ENCODE assay signal across 1 cellular context in the genomic region with DNA sequence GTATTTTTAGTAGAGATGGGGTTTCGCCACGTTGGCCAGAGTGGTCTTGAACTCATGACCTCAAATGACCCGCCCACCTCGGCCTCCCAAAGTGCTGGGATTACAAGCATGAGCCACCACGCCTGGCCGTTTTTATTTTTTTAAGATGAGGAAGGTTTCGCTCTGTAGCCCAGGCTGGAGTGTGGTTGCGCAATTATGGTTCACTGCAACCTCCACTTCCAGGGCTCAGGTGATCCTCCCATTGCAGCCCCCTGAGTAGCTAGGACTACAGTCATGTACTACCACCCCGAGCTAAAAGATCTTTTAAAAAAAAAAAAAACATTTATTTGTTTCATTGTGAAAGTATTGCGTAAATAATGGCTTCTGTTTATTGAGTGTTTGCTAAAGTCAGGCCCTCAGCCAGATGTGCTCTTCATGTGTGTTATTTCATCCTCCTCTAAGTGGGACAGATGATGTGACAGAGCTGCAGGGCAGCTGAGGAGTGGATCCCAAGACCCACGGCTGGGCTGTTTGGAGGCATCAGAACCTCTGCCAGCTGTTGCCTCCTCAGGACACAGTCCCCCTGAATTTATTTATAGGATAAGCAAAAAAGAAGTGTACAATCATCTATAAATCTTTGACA.
TF ChIP-seq lines count a peak whose summit lies in the region.

No MANE protein-coding gene starts in this region.

TF ChIP-seq in K562, 482 proteins besides CTCF, POLR2A, EP300 and RAD21:
- TF ChIP-seq ZNF174 (CRISPR knock-in tag; IDR thresholded peaks at IDR 0.05) (no peak), FUS (optimal IDR thresholded peaks at IDR 0.05; ENCODE audit: low read depth, low read length) (no peak), CEBPB (tag; IDR thresholded peaks at IDR 0.05) (peak; percentile 96), CEBPG (CRISPR knock-in tag; IDR thresholded peaks at IDR 0.05) (peak; percentile 71), CEBPG (tag; conservative IDR thresholded peaks at IDR 0.05 in 1 of 2, IDR thresholded peaks at IDR 0.05 in 1 of 2) (peak; percentile 64 to 95), ZNF316 (IDR thresholded peaks at IDR 0.05) (no peak), SAP30 (IDR thresholded peaks at IDR 0.05; ENCODE audit: borderline replicate concordance, insufficient read depth, low read depth, low read length, poor library complexity, severe bottlenecking) (no peak), MTA1 (IDR thresholded peaks at IDR 0.05; ENCODE audit: borderline replicate concordance) (no peak), ZNF830 (CRISPR knock-in tag; IDR thresholded peaks at IDR 0.05) (no peak), POLR2G (IDR thresholded peaks at IDR 0.05; ENCODE audit: low read depth, low read length) (no peak), ZFPM2 (CRISPR knock-in tag; IDR thresholded peaks at IDR 0.05) (no peak)
- TF ChIP-seq, protein P1, sequence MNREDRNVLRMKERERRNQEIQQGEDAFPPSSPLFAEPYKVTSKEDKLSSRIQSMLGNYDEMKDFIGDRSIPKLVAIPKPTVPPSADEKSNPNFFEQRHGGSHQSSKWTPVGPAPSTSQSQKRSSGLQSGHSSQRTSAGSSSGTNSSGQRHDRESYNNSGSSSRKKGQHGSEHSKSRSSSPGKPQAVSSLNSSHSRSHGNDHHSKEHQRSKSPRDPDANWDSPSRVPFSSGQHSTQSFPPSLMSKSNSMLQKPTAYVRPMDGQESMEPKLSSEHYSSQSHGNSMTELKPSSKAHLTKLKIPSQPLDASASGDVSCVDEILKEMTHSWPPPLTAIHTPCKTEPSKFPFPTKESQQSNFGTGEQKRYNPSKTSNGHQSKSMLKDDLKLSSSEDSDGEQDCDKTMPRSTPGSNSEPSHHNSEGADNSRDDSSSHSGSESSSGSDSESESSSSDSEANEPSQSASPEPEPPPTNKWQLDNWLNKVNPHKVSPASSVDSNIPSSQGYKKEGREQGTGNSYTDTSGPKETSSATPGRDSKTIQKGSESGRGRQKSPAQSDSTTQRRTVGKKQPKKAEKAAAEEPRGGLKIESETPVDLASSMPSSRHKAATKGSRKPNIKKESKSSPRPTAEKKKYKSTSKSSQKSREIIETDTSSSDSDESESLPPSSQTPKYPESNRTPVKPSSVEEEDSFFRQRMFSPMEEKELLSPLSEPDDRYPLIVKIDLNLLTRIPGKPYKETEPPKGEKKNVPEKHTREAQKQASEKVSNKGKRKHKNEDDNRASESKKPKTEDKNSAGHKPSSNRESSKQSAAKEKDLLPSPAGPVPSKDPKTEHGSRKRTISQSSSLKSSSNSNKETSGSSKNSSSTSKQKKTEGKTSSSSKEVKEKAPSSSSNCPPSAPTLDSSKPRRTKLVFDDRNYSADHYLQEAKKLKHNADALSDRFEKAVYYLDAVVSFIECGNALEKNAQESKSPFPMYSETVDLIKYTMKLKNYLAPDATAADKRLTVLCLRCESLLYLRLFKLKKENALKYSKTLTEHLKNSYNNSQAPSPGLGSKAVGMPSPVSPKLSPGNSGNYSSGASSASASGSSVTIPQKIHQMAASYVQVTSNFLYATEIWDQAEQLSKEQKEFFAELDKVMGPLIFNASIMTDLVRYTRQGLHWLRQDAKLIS (CRISPR knock-in tag; IDR thresholded peaks at IDR 0.05), result no peak
- TF ChIP-seq, protein P2, sequence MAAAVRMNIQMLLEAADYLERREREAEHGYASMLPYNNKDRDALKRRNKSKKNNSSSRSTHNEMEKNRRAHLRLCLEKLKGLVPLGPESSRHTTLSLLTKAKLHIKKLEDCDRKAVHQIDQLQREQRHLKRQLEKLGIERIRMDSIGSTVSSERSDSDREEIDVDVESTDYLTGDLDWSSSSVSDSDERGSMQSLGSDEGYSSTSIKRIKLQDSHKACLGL (CRISPR knock-in tag; IDR thresholded peaks at IDR 0.05; ENCODE audit: borderline replicate concordance, poor library complexity, severe bottlenecking), result no peak
- TF ChIP-seq, protein P3, sequence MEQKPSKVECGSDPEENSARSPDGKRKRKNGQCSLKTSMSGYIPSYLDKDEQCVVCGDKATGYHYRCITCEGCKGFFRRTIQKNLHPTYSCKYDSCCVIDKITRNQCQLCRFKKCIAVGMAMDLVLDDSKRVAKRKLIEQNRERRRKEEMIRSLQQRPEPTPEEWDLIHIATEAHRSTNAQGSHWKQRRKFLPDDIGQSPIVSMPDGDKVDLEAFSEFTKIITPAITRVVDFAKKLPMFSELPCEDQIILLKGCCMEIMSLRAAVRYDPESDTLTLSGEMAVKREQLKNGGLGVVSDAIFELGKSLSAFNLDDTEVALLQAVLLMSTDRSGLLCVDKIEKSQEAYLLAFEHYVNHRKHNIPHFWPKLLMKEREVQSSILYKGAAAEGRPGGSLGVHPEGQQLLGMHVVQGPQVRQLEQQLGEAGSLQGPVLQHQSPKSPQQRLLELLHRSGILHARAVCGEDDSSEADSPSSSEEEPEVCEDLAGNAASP (IDR thresholded peaks at IDR 0.05), result 0 out of 2 replicates have a peak, but pooled peaks have one; percentile 29
- TF ChIP-seq, protein P4, sequence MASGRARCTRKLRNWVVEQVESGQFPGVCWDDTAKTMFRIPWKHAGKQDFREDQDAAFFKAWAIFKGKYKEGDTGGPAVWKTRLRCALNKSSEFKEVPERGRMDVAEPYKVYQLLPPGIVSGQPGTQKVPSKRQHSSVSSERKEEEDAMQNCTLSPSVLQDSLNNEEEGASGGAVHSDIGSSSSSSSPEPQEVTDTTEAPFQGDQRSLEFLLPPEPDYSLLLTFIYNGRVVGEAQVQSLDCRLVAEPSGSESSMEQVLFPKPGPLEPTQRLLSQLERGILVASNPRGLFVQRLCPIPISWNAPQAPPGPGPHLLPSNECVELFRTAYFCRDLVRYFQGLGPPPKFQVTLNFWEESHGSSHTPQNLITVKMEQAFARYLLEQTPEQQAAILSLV (tag; IDR thresholded peaks at IDR 0.05), result 0 out of 2 replicates have a peak, but pooled peaks have one; percentile 57
TF ChIP-seq in K562: peak in this region for 4.
